Comparison of ENCODE assay signal across 1 cellular context in genomic region chr5:149646564-149646963, GRCh38.
TF ChIP-seq lines count a peak whose summit lies in the region.

No MANE protein-coding gene starts in this region.

TF ChIP-seq in HepG2, 621 proteins besides CTCF, POLR2A, EP300 and RAD21 (continued from another document):
- TF ChIP-seq ZNF292 (CRISPR knock-in tag; IDR thresholded peaks at IDR 0.05; ENCODE audit: borderline replicate concordance, low read depth) (no peak), SSRP1 (CRISPR knock-in tag; IDR thresholded peaks at IDR 0.05) (no peak), PRDM10 (CRISPR knock-in tag; IDR thresholded peaks at IDR 0.05; ENCODE audit: low read depth) (no peak), NFE2 (CRISPR knock-in tag; IDR thresholded peaks at IDR 0.05) (no peak)
